Comparison of ENCODE assay signal across 8 cellular contexts in the genomic region with DNA sequence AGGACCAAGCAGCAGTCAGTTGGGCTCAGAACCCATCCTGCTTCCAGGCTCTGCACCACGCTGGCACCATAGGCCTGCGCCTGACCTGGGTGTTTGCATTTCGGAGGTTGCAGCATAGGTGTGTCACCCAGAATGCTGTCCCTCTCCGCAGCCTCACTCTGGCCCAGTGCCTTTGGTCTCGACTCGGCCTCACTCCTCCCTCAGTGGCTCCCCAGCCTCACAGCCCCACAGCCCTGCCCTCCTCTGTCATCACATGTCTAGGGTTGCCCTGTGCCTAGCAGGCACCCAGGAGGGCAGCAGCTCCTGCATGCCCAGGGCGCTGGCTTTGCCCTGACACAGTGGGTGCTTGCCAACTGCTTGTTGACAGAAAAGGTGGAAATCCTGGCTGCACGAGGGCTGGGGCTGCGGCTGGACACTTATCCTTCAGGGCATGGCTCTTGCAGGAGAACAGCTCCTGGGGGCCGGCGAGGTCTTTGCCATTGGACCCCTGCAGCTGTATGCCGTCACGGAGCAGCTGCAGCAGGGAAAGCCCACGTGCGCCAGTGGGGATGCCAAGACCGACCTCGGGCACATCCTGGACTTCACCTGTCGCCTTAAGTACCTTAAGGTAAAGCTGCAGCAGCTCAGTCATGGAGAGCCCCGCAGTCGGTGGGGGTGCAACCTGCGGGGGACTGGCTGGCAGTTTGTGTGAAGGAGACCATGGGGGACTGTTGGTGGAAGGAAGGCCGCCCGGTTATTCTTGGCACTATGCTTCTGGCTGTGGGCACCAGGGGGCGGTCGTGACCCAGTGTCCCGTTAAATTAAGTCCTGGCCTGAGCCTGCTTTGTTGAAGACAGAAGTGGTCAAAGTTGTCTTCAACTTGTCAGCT. TPM values are rescaled to one million over a fixed set of nuclear protein-coding genes. Genes with fewer than 3 reads are reported as not detected.
DNase-seq lines count a peak whose midpoint lies in the region; ATAC-seq and TF ChIP-seq lines count a peak whose summit lies in the region.

No MANE protein-coding gene starts in this region.

- CTCF ChIA-PET in activated CD4-positive, alpha-beta memory T cell treated with anti-CD3 and anti-CD28 coated beads, Interleukin-2, amount 10 ng/mL, durations not matched to agents 7 days and 5 days (lab: Charles Lee), result interaction anchor here (0.5 to 0.9 kb wide), 3 partner anchors 23 to 81 kb away, joined by 3 read pairs; no protein-coding TSS in a partner anchor

- peaks cover 72% of the 10 kb centered on the region for H4K20me1 ChIP-seq in BLaER1

- H3K27ac ChIP-seq in BLaER1, result no peak overlapping the region
- H3K27ac ChIP-seq in HL-60 (replicated peaks), result no peak overlapping the region

- no peak for ATAC-seq in HG02973 (IDR thresholded peaks at IDR 0.05; ENCODE audit: unreplicated experiment)

- H3K36me3 ChIP-seq in BLaER1, result peaks cover 95% of the 10 kb centered on the region

- H3K27me3 Mint-ChIP-seq in activated CD4-positive, alpha-beta memory T cell treated with anti-CD3 and anti-CD28 coated beads, Interleukin-2, amount 10 ng/mL, durations not matched to agents 7 days and 5 days, result no peaks in the 10 kb centered on the region
- no peaks in the 10 kb centered on the region for H3K27me3 Mint-ChIP-seq in glutamatergic neuron (ENCODE audit: unreplicated experiment)

- H3K27me3 ChIP-seq in BLaER1, result no peaks in the 10 kb centered on the region
- H3K27me3 ChIP-seq in HL-60 (ENCODE audit: insufficient read depth, poor library complexity, severe bottlenecking), result no peaks in the 10 kb centered on the region

- H3K27ac Mint-ChIP-seq in activated CD4-positive, alpha-beta memory T cell treated with anti-CD3 and anti-CD28 coated beads, Interleukin-2, amount 10 ng/mL, durations not matched to agents 7 days and 5 days, result no peak overlapping the region
- no peak overlapping the region for H3K27ac Mint-ChIP-seq in glutamatergic neuron (ENCODE audit: unreplicated experiment)

- POLR2A ChIA-PET in activated CD4-positive, alpha-beta memory T cell treated with anti-CD3 and anti-CD28 coated beads, Interleukin-2, amount 10 ng/mL, durations not matched to agents 7 days and 5 days (lab: Charles Lee), result no interaction called here

- H3K9ac ChIP-seq in BLaER1, result no peak overlapping the region

- H3K4me1 ChIP-seq in BLaER1, result peaks cover 26% of the 10 kb centered on the region

- peaks cover 33% of the 10 kb centered on the region for H3K36me3 Mint-ChIP-seq in activated CD4-positive, alpha-beta memory T cell treated with anti-CD3 and anti-CD28 coated beads, Interleukin-2, amount 10 ng/mL, durations not matched to agents 7 days and 5 days (ENCODE audit: low read depth)
- no peaks in the 10 kb centered on the region for H3K36me3 Mint-ChIP-seq in glutamatergic neuron (ENCODE audit: unreplicated experiment)

- H3K4me1 Mint-ChIP-seq in activated CD4-positive, alpha-beta memory T cell treated with anti-CD3 and anti-CD28 coated beads, Interleukin-2, amount 10 ng/mL, durations not matched to agents 7 days and 5 days, result no peaks in the 10 kb centered on the region
- H3K4me1 Mint-ChIP-seq in glutamatergic neuron (ENCODE audit: low read depth, unreplicated experiment), result peaks cover 18% of the 10 kb centered on the region

- H3K9me3 Mint-ChIP-seq in activated CD4-positive, alpha-beta memory T cell treated with anti-CD3 and anti-CD28 coated beads, Interleukin-2, amount 10 ng/mL, durations not matched to agents 7 days and 5 days, result no peaks in the 10 kb centered on the region
- peaks cover 2% of the 10 kb centered on the region for H3K9me3 Mint-ChIP-seq in glutamatergic neuron (ENCODE audit: unreplicated experiment)

- DNase-seq in HL-60 (ENCODE audit: low read depth in 1 of 2, low spot score in 1 of 2) (peak in 1 of 2 experiments; percentile 76), glutamatergic neuron (peak; percentile 75), posterior cingulate gyrus (peak in 7 of 10 donors; percentile 55 to 93 (median 67)), cortex of kidney (lab: John Stamatoyannopoulos, UW) (no peak), NCI-H446 treated with DMSO at 0.1 percent for 48 hours (lab: John Stamatoyannopoulos, UW) (no peak)
- peak; percentile 43 for DNase-seq in activated CD4-positive, alpha-beta memory T cell treated with anti-CD3 and anti-CD28 coated beads, Interleukin-2, amount 10 ng/mL, durations not matched to agents 7 days and 5 days

- H3K4me3 ChIP-seq in BLaER1 (no peak overlapping the region), HL-60 (replicated peaks; ENCODE audit: insufficient read depth, low read length) (no peak overlapping the region)

- no peak overlapping the region for H3K4me3 Mint-ChIP-seq in activated CD4-positive, alpha-beta memory T cell treated with anti-CD3 and anti-CD28 coated beads, Interleukin-2, amount 10 ng/mL, durations not matched to agents 7 days and 5 days
- no peak overlapping the region for H3K4me3 Mint-ChIP-seq in glutamatergic neuron (ENCODE audit: unreplicated experiment)

- intact Hi-C loops in posterior cingulate gyrus (cut with DNase I), result loop anchor here (2.0 kb wide), 1 partner anchor 65 kb away; the partner anchor contains the start of gene UQCC5

- no peaks in the 10 kb centered on the region for H3K9me3 ChIP-seq in BLaER1

- TF ChIP-seq CTCF in HL-60 (IDR thresholded peaks at IDR 0.05; ENCODE audit: insufficient read depth, low read length), result peak; percentile 79
- TF ChIP-seq CTCF in glutamatergic neuron (IDR thresholded peaks at IDR 0.05; ENCODE audit: partially characterized antibody, unreplicated experiment), result peak; percentile 69

- H3K4me2 ChIP-seq in BLaER1, result 0 out of 2 replicates have a peak overlapping the region, but pooled peaks have one; percentile 69

RNA-seq across cellular contexts. Expression of gene NISCH, which starts 16.2 kb away (rescaled TPM):
- 10 to 100 TPM; 73.8 to 75.0 TPM for total RNA-seq in activated CD4-positive, alpha-beta memory T cell treated with anti-CD3 and anti-CD28 coated beads, Interleukin-2, amount 10 ng/mL, durations not matched to agents 7 days and 5 days
- 280 TPM for total RNA-seq in glutamatergic neuron (ENCODE audit: unreplicated experiment)

RNA-seq across cellular contexts. Expression of gene TNNC1, which starts 17.8 kb away (rescaled TPM):
- 1 to 10 TPM; 2.3 to 2.5 TPM for total RNA-seq in activated CD4-positive, alpha-beta memory T cell treated with anti-CD3 and anti-CD28 coated beads, Interleukin-2, amount 10 ng/mL, durations not matched to agents 7 days and 5 days
- total RNA-seq in glutamatergic neuron (ENCODE audit: unreplicated experiment), result 2.7 TPM

RNA-seq across cellular contexts. Expression of gene STAB1, which starts 23.5 kb away (rescaled TPM):
- not detected for total RNA-seq in activated CD4-positive, alpha-beta memory T cell treated with anti-CD3 and anti-CD28 coated beads, Interleukin-2, amount 10 ng/mL, durations not matched to agents 7 days and 5 days
- total RNA-seq in glutamatergic neuron (ENCODE audit: unreplicated experiment), result 6.3 TPM

RNA-seq across cellular contexts. Expression of gene SEMA3G, which starts 26.7 kb away (rescaled TPM):
- under 1 TPM; 0.18 to 0.20 TPM for total RNA-seq in activated CD4-positive, alpha-beta memory T cell treated with anti-CD3 and anti-CD28 coated beads, Interleukin-2, amount 10 ng/mL, durations not matched to agents 7 days and 5 days
- total RNA-seq in glutamatergic neuron (ENCODE audit: unreplicated experiment), result 0.59 TPM

Comparison
In these comparisons a context has a peak if more than half of its experiments do, and no peak if none do; other contexts are left out.
1. DNase-seq: peak in activated CD4-positive, alpha-beta memory T cell treated with anti-CD3 and anti-CD28 coated beads, Interleukin-2, amount 10 ng/mL, durations not matched to agents 7 days and 5 days (single experiment), glutamatergic neuron (single experiment) and posterior cingulate gyrus (7 of 10); none in cortex of kidney (single experiment) and NCI-H446 treated with DMSO at 0.1 percent for 48 hours (single experiment).